ENCODE assay signal across 6 cellular contexts in genomic region chr5:157482702-157483101, GRCh38. TPM values are rescaled to one million over a fixed set of nuclear protein-coding genes. Genes with fewer than 3 reads are reported as not detected.
DNase-seq lines count a peak whose midpoint lies in the region; ATAC-seq, FAIRE-seq and TF ChIP-seq lines count a peak whose summit lies in the region.
"Not testable (repeated sequence)": the region's sequence is repeated elsewhere in the genome, so short reads cannot be mapped to it uniquely, and the experiment has no call there.
"Had no signal": no experiment of that assay in that cellular context is flagged by ENCODE, and none has a peak within 500 bp of the region (broad histone marks: within the 10 kb centered on the region; RNA-seq: fewer than 3 reads in every experiment).

No MANE protein-coding gene starts in this region.

- not testable (repeated sequence) for DNase-seq in activated CD4-positive, alpha-beta T cell treated with anti-CD3 and anti-CD28 coated beads, Interleukin-2, amount 10 ng/mL, durations not matched to agents 7 days and 5 days; K562 (ENCODE audit: extremely low read depth in 1 of 4, low spot score in 3 of 4); naive B cell
- peak; percentile 5 for DNase-seq in activated effector memory CD4-positive, alpha-beta T cell treated with anti-CD3 and anti-CD28 coated beads, Interleukin-2, amount 50 U/mL, for 16 hours

- not testable (repeated sequence) for FAIRE-seq in K562 (lab: Jason Lieb, UNC)

- ATAC-seq in K562; naive B cell (ENCODE audit: low read depth in 2 of 2): not testable (repeated sequence)

- H3K9me1 ChIP-seq in K562 (ENCODE audit: control insufficient read depth, insufficient read depth, low read length), result not testable (repeated sequence)

- peaks cover 28% of the 10 kb centered on the region for H3K36me3 Mint-ChIP-seq in IgD-negative memory B cell
- peaks cover 87% of the 10 kb centered on the region for H3K36me3 Mint-ChIP-seq in activated CD4-positive, alpha-beta T cell treated with anti-CD3 and anti-CD28 coated beads, Interleukin-2, amount 10 ng/mL, durations not matched to agents 7 days and 5 days (ENCODE audit: low read depth)
- peaks cover 59 to 71% of the 10 kb centered on the region in 2 donors for H3K36me3 Mint-ChIP-seq in naive B cell

- not testable (repeated sequence) for H3K4me2 ChIP-seq in K562 (ENCODE audit: insufficient read depth, low read length)

- peaks cover 0 to 46% of the 10 kb centered on the region in 2 experiments; a peak in 3 of 5 replicates for H3K27me3 ChIP-seq in K562 (ENCODE audit: control insufficient read depth in 2 of 2, insufficient read depth in 2 of 2, low read length in 2 of 2)

- not testable (repeated sequence) for H3K27me3 Mint-ChIP-seq in IgD-negative memory B cell; activated CD4-positive, alpha-beta T cell treated with anti-CD3 and anti-CD28 coated beads, Interleukin-2, amount 10 ng/mL, durations not matched to agents 7 days and 5 days; naive B cell

- not testable (repeated sequence) for H2AFZ ChIP-seq in K562 (ENCODE audit: low read depth, low read length)

- H3K9ac ChIP-seq in K562 (ENCODE audit: insufficient read depth in 1 of 2, low read depth in 2 of 2, low read length in 2 of 2), result not testable (repeated sequence)

- H3K4me1 ChIP-seq in K562 (replicated peaks in 1 of 2; ENCODE audit: control insufficient read depth in 2 of 2, insufficient read depth in 2 of 2, low read length in 2 of 2), result not testable (repeated sequence)

- in situ Hi-C loops in K562 (cut with MboI), result not testable (repeated sequence)

- POLR2A ChIA-PET in activated CD4-positive, alpha-beta T cell treated with anti-CD3 and anti-CD28 coated beads, Interleukin-2, amount 10 ng/mL, durations not matched to agents 7 days and 5 days (lab: Charles Lee); K562 (lab: Yijun Ruan, JAX): not testable (repeated sequence)

- H3K79me2 ChIP-seq in K562 (ENCODE audit: control insufficient read depth, insufficient read depth, low read length), result not testable (repeated sequence)

- H3K9me3 ChIP-seq in K562 (replicated peaks; ENCODE audit: control insufficient read depth, insufficient read depth, low read depth, low read length), result not testable (repeated sequence)

- intact Hi-C loops in K562 (cut with micrococcal nuclease), result not testable (repeated sequence)

- CTCF ChIA-PET in activated CD4-positive, alpha-beta T cell treated with anti-CD3 and anti-CD28 coated beads, Interleukin-2, amount 10 ng/mL, durations not matched to agents 7 days and 5 days (lab: Charles Lee); K562 (lab: Yijun Ruan, JAX; ENCODE audit: low intra/inter-chr PET ratio): not testable (repeated sequence)

- not testable (repeated sequence) for H3K4me3 Mint-ChIP-seq in IgD-negative memory B cell; activated CD4-positive, alpha-beta T cell treated with anti-CD3 and anti-CD28 coated beads, Interleukin-2, amount 10 ng/mL, durations not matched to agents 7 days and 5 days
- H3K4me3 Mint-ChIP-seq in naive B cell, result peak overlapping the region in 3 of 8 donors; percentile 19 to 73 (median 45)

- 6% methylated on average over 2 of the region's 2 CpGs for WGBS in K562 (ENCODE audit: insufficient coverage, low coverage, missing lambda C conversion rate)

- not testable (repeated sequence) for TF ChIP-seq RAD21 in K562 (CRISPR knock-in tag; conservative IDR thresholded peaks at IDR 0.05 in 1 of 2, IDR thresholded peaks at IDR 0.05 in 1 of 2)

- not testable (repeated sequence) for H3K4me3 ChIP-seq in K562

- not testable (repeated sequence) for TF ChIP-seq CTCF in K562 (IDR thresholded peaks at IDR 0.05 in 2 of 3, conservative IDR thresholded peaks at IDR 0.05 in 1 of 3; ENCODE audit: insufficient read depth in 2 of 3, low read depth in 1 of 3, low read length in 3 of 3)

- not testable (repeated sequence) for H3K9me3 Mint-ChIP-seq in IgD-negative memory B cell; activated CD4-positive, alpha-beta T cell treated with anti-CD3 and anti-CD28 coated beads, Interleukin-2, amount 10 ng/mL, durations not matched to agents 7 days and 5 days; naive B cell

- BruUV-seq in K562 (replicated peaks; lab: Mats Ljungman, UMichigan), result not testable (repeated sequence)

- not testable (repeated sequence) for H3K27ac ChIP-seq in K562 (ENCODE audit: extremely low read depth, low read depth, low read length)

- H3K4me1 Mint-ChIP-seq in IgD-negative memory B cell (peaks cover 67 to 83% (median 67%) of the 10 kb centered on the region in 3 donors), naive B cell (peaks cover 74 to 98% (median 97%) of the 10 kb centered on the region in 3 donors)
- H3K4me1 Mint-ChIP-seq in activated CD4-positive, alpha-beta T cell treated with anti-CD3 and anti-CD28 coated beads, Interleukin-2, amount 10 ng/mL, durations not matched to agents 7 days and 5 days, result peaks cover 78% of the 10 kb centered on the region

- not testable (repeated sequence) for H3K36me3 ChIP-seq in K562 (ENCODE audit: control insufficient read depth, insufficient read depth, low read length)

- TF ChIP-seq POLR2A in K562 (conservative IDR thresholded peaks at IDR 0.05), result not testable (repeated sequence)

- H3K27ac Mint-ChIP-seq in IgD-negative memory B cell (peak overlapping the region; percentile 7 to 99 (median 88)), naive B cell (peak overlapping the region; percentile 82 to 100 (median 96))
- peak overlapping the region; percentile 16 for H3K27ac Mint-ChIP-seq in activated CD4-positive, alpha-beta T cell treated with anti-CD3 and anti-CD28 coated beads, Interleukin-2, amount 10 ng/mL, durations not matched to agents 7 days and 5 days

- H4K20me1 ChIP-seq in K562 (replicated peaks; ENCODE audit: control insufficient read depth, insufficient read depth, low read length), result not testable (repeated sequence)

- not testable (repeated sequence) for TF ChIP-seq EP300 in K562 (IDR thresholded peaks at IDR 0.05; ENCODE audit: low read length)

TF ChIP-seq in K562, 482 proteins besides CTCF, POLR2A, EP300 and RAD21:
- TF ChIP-seq ZNF146 (CRISPR knock-in tag; IDR thresholded peaks at IDR 0.05; ENCODE audit: unreplicated experiment), result peak; percentile 78

RNA-seq across cellular contexts. Expression of gene NIPAL4, which starts 22.7 kb away (rescaled TPM):
- polyA plus RNA-seq in IgD-negative memory B cell (2.2 TPM), K562 (2011; rRNA removed) (not detected in 2 replicates), K562 (2014; fragmentation: Illumina TruSeq; extraction: Trizol) (not detected in 2 replicates), K562 (2014; fragmentation: Nextera tagmentation; extraction: Ambion mirVana) (not detected), K562 (2014; rRNA removed) (not detected in 2 replicates), naive B cell (ENCODE audit: low read depth in 6 of 6) (10 to 100 TPM in 3 of 6 donors, 1 to 10 TPM in 3; 3.5 to 15.7 (median 10.3) TPM)
- under 1 TPM; 0.10 to 0.17 TPM for total RNA-seq in activated CD4-positive, alpha-beta T cell treated with anti-CD3 and anti-CD28 coated beads, Interleukin-2, amount 10 ng/mL, durations not matched to agents 7 days and 5 days
- not detected in 2 replicates for total RNA-seq in K562 (2011; cell fraction: chromatin; rRNA removed; ENCODE audit: low replicate concordance)
- total RNA-seq in K562 (2011; cell fraction: nucleolus; rRNA removed), result not detected in 2 replicates
- not detected in 2 replicates for total RNA-seq in K562 (2011; cell fraction: nucleoplasm; rRNA removed)
- total RNA-seq in K562 (2014; rRNA removed) (not detected in 2 replicates), K562 (2014; rRNA removed; fragmentation: Illumina TruSeq; extraction: Trizol) (not detected in 2 replicates), K562 (2015; rRNA removed; fragmentation: Illumina TruSeq; extraction: Trizol) (not detected in 2 replicates), K562 (2021) (not detected in 2 replicates)
- polyA plus RNA-seq in K562 (2011; cell fraction: cytosol; rRNA removed), result not detected in 2 replicates
- polyA plus RNA-seq in K562 (2011; cell fraction: nucleus; rRNA removed), result not detected in 2 replicates
- polyA plus RNA-seq in K562 (2012), result not detected in 2 replicates
- polyA minus RNA-seq in K562 (2011; rRNA and poly(A)+ RNA removed), result not detected in 2 replicates
- polyA minus RNA-seq in K562 (2011; cell fraction: cytosol; rRNA and poly(A)+ RNA removed), result not detected in 2 replicates
- polyA minus RNA-seq in K562 (2011; cell fraction: nucleus; rRNA and poly(A)+ RNA removed), result not detected in 2 replicates
- total RNA-seq: A673 had no signal

Comparison
In these comparisons a context has a peak if more than half of its experiments do, and no peak if none do; other contexts are left out.
1. H3K27ac Mint-ChIP-seq: peak in every context shown above with its lines; median percentile 96 in naive B cell; 88 in IgD-negative memory B cell; 16 in activated CD4-positive, alpha-beta T cell treated with anti-CD3 and anti-CD28 coated beads, Interleukin-2, amount 10 ng/mL, durations not matched to agents 7 days and 5 days.